10 cellular contexts compared by ENCODE assay signal in genomic region chr3:25831578-25831977, GRCh38.
DNase-seq lines count a peak whose midpoint lies in the region; ATAC-seq, FAIRE-seq and TF ChIP-seq lines count a peak whose summit lies in the region.
"Had no signal": no experiment of that assay in that cellular context is flagged by ENCODE, and none has a peak within 500 bp of the region (broad histone marks: within the 10 kb centered on the region; RNA-seq: fewer than 3 reads in every experiment).

No MANE protein-coding gene starts in this region.

- DNase-seq in D721Med (ENCODE audit: insufficient read length, low spot score), result no peak
- peak; percentile 19 for DNase-seq in HFF-Myc (ENCODE audit: extremely low read depth, low read depth)
- peak; percentile 23 for DNase-seq in SW480 (ENCODE audit: low spot score)
- peak; percentile 65 for DNase-seq in islet precursor cell
- no peak for DNase-seq in central memory CD4-positive, alpha-beta T cell

- TF ChIP-seq CTCF in D721Med (IDR thresholded peaks at IDR 0.05; ENCODE audit: insufficient read depth, missing control alignments) (peak; percentile 33), HFF-Myc (IDR thresholded peaks at IDR 0.05; ENCODE audit: low read depth, low read length, missing control alignments) (peak; percentile 29)

- H3K4me3 ChIP-seq in HFF-Myc (replicated peaks; ENCODE audit: low read depth, low read length), result no peak overlapping the region
- H3K4me3 ChIP-seq: SK-N-MC had no signal

- ATAC-seq in GM18511 (IDR thresholded peaks at IDR 0.05; ENCODE audit: unreplicated experiment) (no peak), HG02852 (IDR thresholded peaks at IDR 0.05; ENCODE audit: unreplicated experiment) (no peak), HG03039 (IDR thresholded peaks at IDR 0.05; ENCODE audit: unreplicated experiment) (no peak)

- FAIRE-seq in D721Med (lab: Jason Lieb, UNC), result no peak
- FAIRE-seq: GM19239 had no signal

Comparison
In these comparisons a context has a peak if more than half of its experiments do, and no peak if none do; other contexts are left out.
1. DNase-seq: peak in HFF-Myc (single experiment), SW480 (single experiment) and islet precursor cell (single experiment); none in D721Med (single experiment) and central memory CD4-positive, alpha-beta T cell (single experiment).